Comparison of ENCODE assay signal across 1 cellular context in the genomic region with DNA sequence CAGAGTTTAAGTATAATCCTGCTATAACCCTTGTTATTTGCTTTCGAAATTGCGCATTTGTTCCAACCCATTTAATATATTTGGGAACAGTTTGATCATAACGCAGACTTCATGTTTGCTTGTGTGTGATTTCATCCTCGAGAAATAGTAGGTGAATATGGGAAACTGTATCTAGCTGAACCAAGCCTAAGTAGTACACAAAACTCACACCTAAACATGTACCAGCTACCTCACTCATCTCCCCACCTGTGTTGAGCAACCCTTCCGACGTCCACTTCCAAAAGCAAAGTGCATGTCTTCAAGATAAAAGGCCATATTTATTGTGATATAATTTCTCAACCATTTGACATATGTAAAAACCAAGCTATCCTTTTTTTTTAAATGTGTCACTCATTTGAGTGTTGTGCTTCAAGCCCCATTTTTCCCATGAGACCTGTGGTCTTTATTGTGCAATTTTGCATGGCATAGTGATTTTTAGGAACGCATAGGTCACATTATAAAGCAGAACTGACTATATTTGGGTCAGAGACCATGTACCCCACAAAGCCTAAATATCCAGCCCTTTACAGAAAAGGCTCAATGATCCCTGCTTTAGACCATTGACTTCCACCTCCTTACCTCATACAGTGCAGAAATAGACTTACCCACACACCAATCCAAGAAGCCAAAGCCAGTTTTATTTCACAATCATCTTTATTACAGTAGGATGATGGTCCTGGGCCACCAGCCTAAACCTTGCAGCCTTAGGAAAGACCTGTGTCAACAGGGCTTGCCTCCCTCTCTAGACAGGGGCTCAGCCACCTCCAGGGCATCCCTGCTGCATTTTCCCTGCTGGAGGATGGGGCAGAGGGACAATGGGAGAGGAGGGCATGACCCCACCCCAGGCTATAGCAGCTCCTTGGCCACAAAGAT.
TF ChIP-seq lines count a peak whose summit lies in the region.

No MANE protein-coding gene starts in this region.

TF ChIP-seq in WTC11, 78 proteins besides CTCF, POLR2A, EP300 and RAD21 (continued from another document):
- TF ChIP-seq, protein P1, sequence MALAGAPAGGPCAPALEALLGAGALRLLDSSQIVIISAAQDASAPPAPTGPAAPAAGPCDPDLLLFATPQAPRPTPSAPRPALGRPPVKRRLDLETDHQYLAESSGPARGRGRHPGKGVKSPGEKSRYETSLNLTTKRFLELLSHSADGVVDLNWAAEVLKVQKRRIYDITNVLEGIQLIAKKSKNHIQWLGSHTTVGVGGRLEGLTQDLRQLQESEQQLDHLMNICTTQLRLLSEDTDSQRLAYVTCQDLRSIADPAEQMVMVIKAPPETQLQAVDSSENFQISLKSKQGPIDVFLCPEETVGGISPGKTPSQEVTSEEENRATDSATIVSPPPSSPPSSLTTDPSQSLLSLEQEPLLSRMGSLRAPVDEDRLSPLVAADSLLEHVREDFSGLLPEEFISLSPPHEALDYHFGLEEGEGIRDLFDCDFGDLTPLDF (CRISPR knock-in tag; IDR thresholded peaks at IDR 0.05), result no peak
- no peak for TF ChIP-seq FOXP1 (CRISPR knock-in tag; IDR thresholded peaks at IDR 0.05; ENCODE audit: borderline replicate concordance)
- no peak for TF ChIP-seq SOX15 (CRISPR knock-in tag; IDR thresholded peaks at IDR 0.05)
- no peak for TF ChIP-seq HMGA2 (CRISPR knock-in tag; IDR thresholded peaks at IDR 0.05)
- TF ChIP-seq ELF4 (CRISPR knock-in tag; IDR thresholded peaks at IDR 0.05; ENCODE audit: low read depth), result no peak
- TF ChIP-seq CREM (CRISPR knock-in tag; IDR thresholded peaks at IDR 0.05), result no peak
- no peak for TF ChIP-seq RORB (CRISPR knock-in tag; IDR thresholded peaks at IDR 0.05)
- TF ChIP-seq ETV6 (CRISPR knock-in tag; IDR thresholded peaks at IDR 0.05), result no peak
- TF ChIP-seq, protein P2, sequence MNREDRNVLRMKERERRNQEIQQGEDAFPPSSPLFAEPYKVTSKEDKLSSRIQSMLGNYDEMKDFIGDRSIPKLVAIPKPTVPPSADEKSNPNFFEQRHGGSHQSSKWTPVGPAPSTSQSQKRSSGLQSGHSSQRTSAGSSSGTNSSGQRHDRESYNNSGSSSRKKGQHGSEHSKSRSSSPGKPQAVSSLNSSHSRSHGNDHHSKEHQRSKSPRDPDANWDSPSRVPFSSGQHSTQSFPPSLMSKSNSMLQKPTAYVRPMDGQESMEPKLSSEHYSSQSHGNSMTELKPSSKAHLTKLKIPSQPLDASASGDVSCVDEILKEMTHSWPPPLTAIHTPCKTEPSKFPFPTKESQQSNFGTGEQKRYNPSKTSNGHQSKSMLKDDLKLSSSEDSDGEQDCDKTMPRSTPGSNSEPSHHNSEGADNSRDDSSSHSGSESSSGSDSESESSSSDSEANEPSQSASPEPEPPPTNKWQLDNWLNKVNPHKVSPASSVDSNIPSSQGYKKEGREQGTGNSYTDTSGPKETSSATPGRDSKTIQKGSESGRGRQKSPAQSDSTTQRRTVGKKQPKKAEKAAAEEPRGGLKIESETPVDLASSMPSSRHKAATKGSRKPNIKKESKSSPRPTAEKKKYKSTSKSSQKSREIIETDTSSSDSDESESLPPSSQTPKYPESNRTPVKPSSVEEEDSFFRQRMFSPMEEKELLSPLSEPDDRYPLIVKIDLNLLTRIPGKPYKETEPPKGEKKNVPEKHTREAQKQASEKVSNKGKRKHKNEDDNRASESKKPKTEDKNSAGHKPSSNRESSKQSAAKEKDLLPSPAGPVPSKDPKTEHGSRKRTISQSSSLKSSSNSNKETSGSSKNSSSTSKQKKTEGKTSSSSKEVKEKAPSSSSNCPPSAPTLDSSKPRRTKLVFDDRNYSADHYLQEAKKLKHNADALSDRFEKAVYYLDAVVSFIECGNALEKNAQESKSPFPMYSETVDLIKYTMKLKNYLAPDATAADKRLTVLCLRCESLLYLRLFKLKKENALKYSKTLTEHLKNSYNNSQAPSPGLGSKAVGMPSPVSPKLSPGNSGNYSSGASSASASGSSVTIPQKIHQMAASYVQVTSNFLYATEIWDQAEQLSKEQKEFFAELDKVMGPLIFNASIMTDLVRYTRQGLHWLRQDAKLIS (CRISPR knock-in tag; IDR thresholded peaks at IDR 0.05; ENCODE audit: borderline replicate concordance), result no peak
- TF ChIP-seq, protein P3, sequence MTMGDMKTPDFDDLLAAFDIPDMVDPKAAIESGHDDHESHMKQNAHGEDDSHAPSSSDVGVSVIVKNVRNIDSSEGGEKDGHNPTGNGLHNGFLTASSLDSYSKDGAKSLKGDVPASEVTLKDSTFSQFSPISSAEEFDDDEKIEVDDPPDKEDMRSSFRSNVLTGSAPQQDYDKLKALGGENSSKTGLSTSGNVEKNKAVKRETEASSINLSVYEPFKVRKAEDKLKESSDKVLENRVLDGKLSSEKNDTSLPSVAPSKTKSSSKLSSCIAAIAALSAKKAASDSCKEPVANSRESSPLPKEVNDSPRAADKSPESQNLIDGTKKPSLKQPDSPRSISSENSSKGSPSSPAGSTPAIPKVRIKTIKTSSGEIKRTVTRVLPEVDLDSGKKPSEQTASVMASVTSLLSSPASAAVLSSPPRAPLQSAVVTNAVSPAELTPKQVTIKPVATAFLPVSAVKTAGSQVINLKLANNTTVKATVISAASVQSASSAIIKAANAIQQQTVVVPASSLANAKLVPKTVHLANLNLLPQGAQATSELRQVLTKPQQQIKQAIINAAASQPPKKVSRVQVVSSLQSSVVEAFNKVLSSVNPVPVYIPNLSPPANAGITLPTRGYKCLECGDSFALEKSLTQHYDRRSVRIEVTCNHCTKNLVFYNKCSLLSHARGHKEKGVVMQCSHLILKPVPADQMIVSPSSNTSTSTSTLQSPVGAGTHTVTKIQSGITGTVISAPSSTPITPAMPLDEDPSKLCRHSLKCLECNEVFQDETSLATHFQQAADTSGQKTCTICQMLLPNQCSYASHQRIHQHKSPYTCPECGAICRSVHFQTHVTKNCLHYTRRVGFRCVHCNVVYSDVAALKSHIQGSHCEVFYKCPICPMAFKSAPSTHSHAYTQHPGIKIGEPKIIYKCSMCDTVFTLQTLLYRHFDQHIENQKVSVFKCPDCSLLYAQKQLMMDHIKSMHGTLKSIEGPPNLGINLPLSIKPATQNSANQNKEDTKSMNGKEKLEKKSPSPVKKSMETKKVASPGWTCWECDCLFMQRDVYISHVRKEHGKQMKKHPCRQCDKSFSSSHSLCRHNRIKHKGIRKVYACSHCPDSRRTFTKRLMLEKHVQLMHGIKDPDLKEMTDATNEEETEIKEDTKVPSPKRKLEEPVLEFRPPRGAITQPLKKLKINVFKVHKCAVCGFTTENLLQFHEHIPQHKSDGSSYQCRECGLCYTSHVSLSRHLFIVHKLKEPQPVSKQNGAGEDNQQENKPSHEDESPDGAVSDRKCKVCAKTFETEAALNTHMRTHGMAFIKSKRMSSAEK (CRISPR knock-in tag; IDR thresholded peaks at IDR 0.05; ENCODE audit: borderline replicate concordance), result no peak
- no peak for TF ChIP-seq ZNF396 (CRISPR knock-in tag; IDR thresholded peaks at IDR 0.05; ENCODE audit: borderline replicate concordance)
